Comparison of ENCODE assay signal across 8 cellular contexts in genomic region chr17:65294184-65294719, GRCh38.
DNase-seq lines count a peak whose midpoint lies in the region; ATAC-seq, FAIRE-seq and TF ChIP-seq lines count a peak whose summit lies in the region.

No MANE protein-coding gene starts in this region.

- CTCF ChIA-PET in endothelial cell of umbilical vein (lab: Charles Lee), result interaction anchor here (0.6 to 7.6 kb wide), 54 partner anchors 9 to 1380 kb away, joined by 3 to 119 read pairs (median 4); no protein-coding TSS in a partner anchor

- peak; percentile 64 for ATAC-seq in HG03521 (IDR thresholded peaks at IDR 0.05; ENCODE audit: unreplicated experiment)

- no peak overlapping the region for H3K4me2 ChIP-seq in endothelial cell of umbilical vein (ENCODE audit: insufficient read depth, low read length)

- dilution Hi-C loops in endothelial cell of umbilical vein (cut with MboI; ENCODE audit: extremely low pct_ligation_motif_present, low sequenced_read_pairs), result no loop called here

- no peaks in the 10 kb centered on the region for H4K20me1 ChIP-seq in endothelial cell of umbilical vein (replicated peaks; ENCODE audit: control insufficient read depth, extremely low read depth, insufficient read depth, low read length)

- no peak overlapping the region for H2AFZ ChIP-seq in endothelial cell of umbilical vein (ENCODE audit: low read depth, low read length)

- POLR2A ChIA-PET in endothelial cell of umbilical vein (lab: Charles Lee), result no interaction called here

- FAIRE-seq in endothelial cell of umbilical vein (lab: Jason Lieb, UNC), result peak; percentile 77

- H3K9me3 ChIP-seq in endothelial cell of umbilical vein (replicated peaks; ENCODE audit: control insufficient read depth, insufficient read depth, low read length), result no peaks in the 10 kb centered on the region

- no peak overlapping the region for H3K9ac ChIP-seq in endothelial cell of umbilical vein (replicated peaks; ENCODE audit: extremely low read depth, insufficient read depth, low read length)

- no peak for TF ChIP-seq POLR2A in endothelial cell of umbilical vein (IDR thresholded peaks at IDR 0.05; ENCODE audit: low read depth, low read length)

- intact Hi-C loops in endothelial cell of umbilical vein (cut with micrococcal nuclease), result loop anchor here (1.0 to 5.0 kb wide), 5 partner anchors 262 to 871 kb away; no protein-coding TSS in a partner anchor
- intact Hi-C loops in posterior vena cava (cut with DNase I), result loop anchor here (10.0 kb wide), 2 partner anchors 261 to 881 kb away; no protein-coding TSS in a partner anchor

- peaks cover 3 to 4% of the 10 kb centered on the region in 2 experiments for H3K27me3 ChIP-seq in endothelial cell of umbilical vein (ENCODE audit: control insufficient read depth in 2 of 2, insufficient read depth in 2 of 2, low read length in 2 of 2)

- DNase-seq in NCI-H82 treated with DMSO at 0.1 percent for 48 hours (lab: John Stamatoyannopoulos, UW; ENCODE audit: unreplicated experiment) (peak; percentile 31), endothelial cell of umbilical vein (ENCODE audit: low read depth, low spot score) (peak; percentile 61), mucosa of gallbladder (ENCODE audit: low spot score) (peak; percentile 53), posterior vena cava (ENCODE audit: low spot score) (no peak)
- peak in 2 of 3 experiments; percentile 5 to 8 for DNase-seq in activated CD8-positive, alpha-beta memory T cell treated with anti-CD3 and anti-CD28 coated beads for 48 hours (ENCODE audit: low read depth in 2 of 3, low spot score in 2 of 3)
- DNase-seq in stimulated activated CD8-positive, alpha-beta memory T cell treated with anti-CD3 and anti-CD28 coated beads, Interleukin-4, amount 100 ng/mL, for 4 hours (ENCODE audit: low read depth in 2 of 2, low spot score in 1 of 2), result peak; percentile 15 to 20

- peaks cover 24% of the 10 kb centered on the region for H3K4me1 ChIP-seq in endothelial cell of umbilical vein (ENCODE audit: control insufficient read depth, extremely low read depth, insufficient read depth, low read length)

- no peaks in the 10 kb centered on the region for H3K36me3 ChIP-seq in endothelial cell of umbilical vein (ENCODE audit: control insufficient read depth in 2 of 2, extremely low read depth in 1 of 2, insufficient read depth in 2 of 2, low read length in 2 of 2)

- H3K9me1 ChIP-seq in endothelial cell of umbilical vein (replicated peaks; ENCODE audit: control insufficient read depth, extremely low read depth, insufficient read depth, low read length), result no peaks in the 10 kb centered on the region

- no peak overlapping the region for H3K27ac ChIP-seq in endothelial cell of umbilical vein (ENCODE audit: insufficient read depth, low read depth, low read length)

- no peaks in the 10 kb centered on the region for H3K79me2 ChIP-seq in endothelial cell of umbilical vein (ENCODE audit: control insufficient read depth, insufficient read depth, low read length)

- TF ChIP-seq CTCF in GM12875 (IDR thresholded peaks at IDR 0.05; ENCODE audit: borderline replicate concordance, insufficient read depth, low read depth, low read length) (peak; percentile 79), endothelial cell of umbilical vein (IDR thresholded peaks at IDR 0.05; ENCODE audit: extremely low read depth in 1 of 2, insufficient read depth in 1 of 2, low read depth in 1 of 2, low read length in 2 of 2) (peak; percentile 84 to 86)

- H3K4me3 ChIP-seq in GM12875 (ENCODE audit: low read depth, low read length) (no peak overlapping the region), endothelial cell of umbilical vein (replicated peaks in 1 of 3; ENCODE audit: insufficient read depth in 1 of 3, low read depth in 1 of 3, low read length in 3 of 3) (no peak overlapping the region)

- BruUV-seq in endothelial cell of umbilical vein (replicated peaks; lab: Mats Ljungman, UMichigan), result no TSS peak

TF ChIP-seq in endothelial cell of umbilical vein, 7 proteins besides CTCF, POLR2A, EP300 and RAD21:
- no peak for TF ChIP-seq MYC (IDR thresholded peaks at IDR 0.05; ENCODE audit: low read depth, low read length)
- no peak for TF ChIP-seq MAX (IDR thresholded peaks at IDR 0.05; ENCODE audit: insufficient read depth, insufficient read length)
- TF ChIP-seq JUN (IDR thresholded peaks at IDR 0.05; ENCODE audit: borderline replicate concordance, insufficient read depth, insufficient read length, low read depth), result no peak
- TF ChIP-seq FOS (IDR thresholded peaks at IDR 0.05; ENCODE audit: borderline replicate concordance, insufficient read depth, low read length), result no peak
- TF ChIP-seq GATA2 (IDR thresholded peaks at IDR 0.05; ENCODE audit: insufficient read depth, insufficient read length, low read depth, low read length), result no peak
- TF ChIP-seq POLR2AphosphoS5 (IDR thresholded peaks at IDR 0.05; ENCODE audit: insufficient read depth, low read depth, low read length), result no peak
- TF ChIP-seq EZH2 (IDR thresholded peaks at IDR 0.05; ENCODE audit: borderline replicate concordance, low read depth, low read length, severe bottlenecking), result no peak
